ENCODE assay signal across 1 cellular context in the genomic region with DNA sequence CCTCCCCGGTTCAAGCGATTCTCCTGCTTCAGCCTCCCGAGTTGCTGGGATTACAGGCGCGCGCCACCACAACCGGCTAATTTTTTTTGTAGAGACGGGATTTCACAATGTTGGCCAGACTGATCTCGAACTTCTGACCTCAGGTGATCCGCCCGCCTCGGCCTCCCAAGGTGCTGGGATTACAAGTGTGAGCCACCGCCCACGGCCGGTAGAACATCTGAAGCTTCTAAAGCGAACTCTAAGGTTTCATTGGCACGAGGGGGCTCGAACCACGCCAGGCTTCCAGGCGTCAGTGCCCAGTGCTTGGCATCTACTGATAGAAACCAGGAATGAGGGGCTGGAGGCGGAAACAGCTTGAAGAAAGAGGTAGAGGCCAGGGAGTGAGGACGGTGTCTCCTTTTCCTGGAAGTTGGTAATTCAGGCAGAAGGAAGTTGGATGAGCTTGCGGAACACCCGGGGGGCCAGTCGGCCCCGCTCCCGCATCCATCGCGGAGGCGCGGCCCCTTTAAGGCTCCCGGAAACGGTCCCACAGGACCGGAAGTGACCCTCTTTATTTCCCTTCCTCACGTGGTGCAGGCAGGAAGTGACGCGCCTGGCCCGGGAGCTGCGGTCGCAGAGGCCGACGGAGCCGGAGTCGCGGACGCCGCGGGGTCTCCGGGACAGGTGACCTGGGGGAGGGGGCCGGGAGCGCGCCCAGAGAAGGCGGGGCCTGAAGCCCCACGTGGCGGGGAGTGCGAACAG.
TF ChIP-seq lines count a peak whose summit lies in the region.

Gene CCDC9 (plus strand): TSS at position 579 of the 741 bp plus-strand sequence. CDS start 1,876 bp downstream, outside the sequence.

TF ChIP-seq in HepG2, 621 proteins besides CTCF, POLR2A, EP300 and RAD21 (continued from another document and continues in another):
- peak; percentile 52 for TF ChIP-seq ARID5B (CRISPR knock-in tag; IDR thresholded peaks at IDR 0.05)
- peak; percentile 59; the same call in 1 of the 2 replicates for TF ChIP-seq CAMTA2 (CRISPR knock-in tag; IDR thresholded peaks at IDR 0.05; ENCODE audit: borderline replicate concordance)
- no peak; the same call in 1 of the 2 replicates for TF ChIP-seq MEIS2 (CRISPR knock-in tag; IDR thresholded peaks at IDR 0.05)
- TF ChIP-seq, protein P1, sequence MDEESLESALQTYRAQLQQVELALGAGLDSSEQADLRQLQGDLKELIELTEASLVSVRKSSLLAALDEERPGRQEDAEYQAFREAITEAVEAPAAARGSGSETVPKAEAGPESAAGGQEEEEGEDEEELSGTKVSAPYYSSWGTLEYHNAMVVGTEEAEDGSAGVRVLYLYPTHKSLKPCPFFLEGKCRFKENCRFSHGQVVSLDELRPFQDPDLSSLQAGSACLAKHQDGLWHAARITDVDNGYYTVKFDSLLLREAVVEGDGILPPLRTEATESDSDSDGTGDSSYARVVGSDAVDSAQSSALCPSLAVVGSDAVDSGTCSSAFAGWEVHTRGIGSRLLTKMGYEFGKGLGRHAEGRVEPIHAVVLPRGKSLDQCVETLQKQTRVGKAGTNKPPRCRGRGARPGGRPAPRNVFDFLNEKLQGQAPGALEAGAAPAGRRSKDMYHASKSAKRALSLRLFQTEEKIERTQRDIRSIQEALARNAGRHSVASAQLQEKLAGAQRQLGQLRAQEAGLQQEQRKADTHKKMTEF (CRISPR knock-in tag; IDR thresholded peaks at IDR 0.05) = peak; percentile 70; the same call in 1 of the 2 replicates
- TF ChIP-seq PHF21A (CRISPR knock-in tag; IDR thresholded peaks at IDR 0.05) = peak; percentile 83; the same call in 1 of the 2 replicates
- TF ChIP-seq DNMT3B (CRISPR knock-in tag; conservative IDR thresholded peaks at IDR 0.05) = 0 out of 2 replicates have a peak, but pooled peaks have one; percentile 62
- 0 out of 2 replicates have a peak, but pooled peaks have one; percentile 54 for TF ChIP-seq AKAP8 (CRISPR knock-in tag; IDR thresholded peaks at IDR 0.05)
- TF ChIP-seq, protein P2, sequence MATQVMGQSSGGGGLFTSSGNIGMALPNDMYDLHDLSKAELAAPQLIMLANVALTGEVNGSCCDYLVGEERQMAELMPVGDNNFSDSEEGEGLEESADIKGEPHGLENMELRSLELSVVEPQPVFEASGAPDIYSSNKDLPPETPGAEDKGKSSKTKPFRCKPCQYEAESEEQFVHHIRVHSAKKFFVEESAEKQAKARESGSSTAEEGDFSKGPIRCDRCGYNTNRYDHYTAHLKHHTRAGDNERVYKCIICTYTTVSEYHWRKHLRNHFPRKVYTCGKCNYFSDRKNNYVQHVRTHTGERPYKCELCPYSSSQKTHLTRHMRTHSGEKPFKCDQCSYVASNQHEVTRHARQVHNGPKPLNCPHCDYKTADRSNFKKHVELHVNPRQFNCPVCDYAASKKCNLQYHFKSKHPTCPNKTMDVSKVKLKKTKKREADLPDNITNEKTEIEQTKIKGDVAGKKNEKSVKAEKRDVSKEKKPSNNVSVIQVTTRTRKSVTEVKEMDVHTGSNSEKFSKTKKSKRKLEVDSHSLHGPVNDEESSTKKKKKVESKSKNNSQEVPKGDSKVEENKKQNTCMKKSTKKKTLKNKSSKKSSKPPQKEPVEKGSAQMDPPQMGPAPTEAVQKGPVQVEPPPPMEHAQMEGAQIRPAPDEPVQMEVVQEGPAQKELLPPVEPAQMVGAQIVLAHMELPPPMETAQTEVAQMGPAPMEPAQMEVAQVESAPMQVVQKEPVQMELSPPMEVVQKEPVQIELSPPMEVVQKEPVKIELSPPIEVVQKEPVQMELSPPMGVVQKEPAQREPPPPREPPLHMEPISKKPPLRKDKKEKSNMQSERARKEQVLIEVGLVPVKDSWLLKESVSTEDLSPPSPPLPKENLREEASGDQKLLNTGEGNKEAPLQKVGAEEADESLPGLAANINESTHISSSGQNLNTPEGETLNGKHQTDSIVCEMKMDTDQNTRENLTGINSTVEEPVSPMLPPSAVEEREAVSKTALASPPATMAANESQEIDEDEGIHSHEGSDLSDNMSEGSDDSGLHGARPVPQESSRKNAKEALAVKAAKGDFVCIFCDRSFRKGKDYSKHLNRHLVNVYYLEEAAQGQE (IDR thresholded peaks at IDR 0.05; ENCODE audit: borderline replicate concordance in 1 of 2, low read depth in 1 of 2, low read length in 2 of 2) = no peak
- no peak for TF ChIP-seq KAT2B (IDR thresholded peaks at IDR 0.05; ENCODE audit: borderline replicate concordance, low read depth, low read length)
- TF ChIP-seq SP2 (CRISPR knock-in tag; IDR thresholded peaks at IDR 0.05) = peak; percentile 17; the same call in 1 of the 2 replicates
- peak; percentile 90 for TF ChIP-seq FOXK1 (CRISPR knock-in tag; IDR thresholded peaks at IDR 0.05; ENCODE audit: borderline replicate concordance, low read depth)
- TF ChIP-seq CBX1 (IDR thresholded peaks at IDR 0.05; ENCODE audit: low read depth) = no peak
- no peak for TF ChIP-seq ZNF326 (CRISPR knock-in tag; IDR thresholded peaks at IDR 0.05; ENCODE audit: borderline replicate concordance)
- TF ChIP-seq PLSCR1 (CRISPR knock-in tag; IDR thresholded peaks at IDR 0.05; ENCODE audit: borderline replicate concordance) = no peak
- no peak for TF ChIP-seq RARG (CRISPR knock-in tag; IDR thresholded peaks at IDR 0.05; ENCODE audit: low read depth)
- peak; percentile 77 for TF ChIP-seq ZFP90 (CRISPR knock-in tag; IDR thresholded peaks at IDR 0.05; ENCODE audit: borderline replicate concordance)
- TF ChIP-seq, protein P3, sequence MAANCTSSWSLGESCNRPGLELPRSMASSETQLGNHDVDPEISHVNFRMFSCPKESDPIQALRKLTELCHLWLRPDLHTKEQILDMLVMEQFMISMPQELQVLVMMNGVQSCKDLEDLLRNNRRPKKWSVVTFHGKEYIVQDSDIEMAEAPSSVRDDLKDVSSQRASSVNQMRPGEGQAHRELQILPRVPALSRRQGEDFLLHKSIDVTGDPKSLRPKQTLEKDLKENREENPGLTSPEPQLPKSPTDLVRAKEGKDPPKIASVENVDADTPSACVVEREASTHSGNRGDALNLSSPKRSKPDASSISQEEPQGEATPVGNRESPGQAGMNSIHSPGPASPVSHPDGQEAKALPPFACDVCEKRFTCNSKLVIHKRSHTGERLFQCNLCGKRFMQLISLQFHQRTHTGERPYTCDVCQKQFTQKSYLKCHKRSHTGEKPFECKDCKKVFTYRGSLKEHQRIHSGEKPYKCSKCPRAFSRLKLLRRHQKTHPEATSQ (CRISPR knock-in tag; IDR thresholded peaks at IDR 0.05; ENCODE audit: borderline replicate concordance) = peak; percentile 4; the same call in 1 of the 2 replicates
- 0 out of 2 replicates have a peak, but pooled peaks have one; percentile 39 for TF ChIP-seq ZNF704 (CRISPR knock-in tag; IDR thresholded peaks at IDR 0.05; ENCODE audit: borderline replicate concordance)
- peak; percentile 78 for TF ChIP-seq ZBTB21 (CRISPR knock-in tag; IDR thresholded peaks at IDR 0.05)
- peak; percentile 65; the same call in 1 of the 2 replicates for TF ChIP-seq KDM3A (CRISPR knock-in tag; IDR thresholded peaks at IDR 0.05; ENCODE audit: low read depth)
- peak; percentile 69; the same call in 1 of the 2 replicates for TF ChIP-seq IRF9 (CRISPR knock-in tag; IDR thresholded peaks at IDR 0.05; ENCODE audit: borderline replicate concordance)
- TF ChIP-seq, protein P4, sequence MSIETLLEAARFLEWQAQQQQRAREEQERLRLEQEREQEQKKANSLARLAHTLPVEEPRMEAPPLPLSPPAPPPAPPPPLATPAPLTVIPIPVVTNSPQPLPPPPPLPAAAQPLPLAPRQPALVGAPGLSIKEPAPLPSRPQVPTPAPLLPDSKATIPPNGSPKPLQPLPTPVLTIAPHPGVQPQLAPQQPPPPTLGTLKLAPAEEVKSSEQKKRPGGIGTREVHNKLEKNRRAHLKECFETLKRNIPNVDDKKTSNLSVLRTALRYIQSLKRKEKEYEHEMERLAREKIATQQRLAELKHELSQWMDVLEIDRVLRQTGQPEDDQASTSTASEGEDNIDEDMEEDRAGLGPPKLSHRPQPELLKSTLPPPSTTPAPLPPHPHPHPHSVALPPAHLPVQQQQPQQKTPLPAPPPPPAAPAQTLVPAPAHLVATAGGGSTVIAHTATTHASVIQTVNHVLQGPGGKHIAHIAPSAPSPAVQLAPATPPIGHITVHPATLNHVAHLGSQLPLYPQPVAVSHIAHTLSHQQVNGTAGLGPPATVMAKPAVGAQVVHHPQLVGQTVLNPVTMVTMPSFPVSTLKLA (IDR thresholded peaks at IDR 0.05) = peak; percentile 83
- 0 out of 2 replicates have a peak, but pooled peaks have one; percentile 18 for TF ChIP-seq BCL3 (CRISPR knock-in tag; IDR thresholded peaks at IDR 0.05)
- TF ChIP-seq, protein P5, sequence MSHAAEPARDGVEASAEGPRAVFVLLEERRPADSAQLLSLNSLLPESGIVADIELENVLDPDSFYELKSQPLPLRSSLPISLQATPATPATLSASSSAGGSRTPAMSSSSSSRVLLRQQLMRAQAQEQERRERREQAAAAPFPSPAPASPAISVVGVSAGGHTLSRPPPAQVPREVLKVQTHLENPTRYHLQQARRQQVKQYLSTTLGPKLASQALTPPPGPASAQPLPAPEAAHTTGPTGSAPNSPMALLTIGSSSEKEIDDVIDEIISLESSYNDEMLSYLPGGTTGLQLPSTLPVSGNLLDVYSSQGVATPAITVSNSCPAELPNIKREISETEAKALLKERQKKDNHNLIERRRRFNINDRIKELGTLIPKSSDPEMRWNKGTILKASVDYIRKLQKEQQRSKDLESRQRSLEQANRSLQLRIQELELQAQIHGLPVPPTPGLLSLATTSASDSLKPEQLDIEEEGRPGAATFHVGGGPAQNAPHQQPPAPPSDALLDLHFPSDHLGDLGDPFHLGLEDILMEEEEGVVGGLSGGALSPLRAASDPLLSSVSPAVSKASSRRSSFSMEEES (CRISPR knock-in tag; IDR thresholded peaks at IDR 0.05) = peak; percentile 83
- 0 out of 2 replicates have a peak, but pooled peaks have one; percentile 30 for TF ChIP-seq ZNF724P (CRISPR knock-in tag; IDR thresholded peaks at IDR 0.05; ENCODE audit: borderline replicate concordance)
- 0 out of 2 replicates have a peak, but pooled peaks have one; percentile 19 for TF ChIP-seq PCBP1 (IDR thresholded peaks at IDR 0.05; ENCODE audit: borderline replicate concordance, low read depth, low read length)
- TF ChIP-seq ZNF256 (CRISPR knock-in tag; conservative IDR thresholded peaks at IDR 0.05) = 0 out of 2 replicates have a peak, but pooled peaks have one; percentile 34
- no peak for TF ChIP-seq ZNF101 (CRISPR knock-in tag; IDR thresholded peaks at IDR 0.05; ENCODE audit: borderline replicate concordance, low read depth)
- peak; percentile 64 for TF ChIP-seq SRSF1 (optimal IDR thresholded peaks at IDR 0.05; ENCODE audit: low read depth, low read length)
- TF ChIP-seq ZNF772 (CRISPR knock-in tag; IDR thresholded peaks at IDR 0.05) = peak; percentile 74; the same call in 1 of the 2 replicates
- peak; percentile 51; the same call in 1 of the 2 replicates for TF ChIP-seq KMT2B (CRISPR knock-in tag; IDR thresholded peaks at IDR 0.05)
- TF ChIP-seq ZNF460 (CRISPR knock-in tag; IDR thresholded peaks at IDR 0.05; ENCODE audit: borderline replicate concordance) = peak; percentile 97
- TF ChIP-seq FOXC1 (CRISPR knock-in tag; IDR thresholded peaks at IDR 0.05; ENCODE audit: borderline replicate concordance) = peak; percentile 72
